In genomic region chr3:12891391-12891984, GRCh38 we compare ENCODE assay signal across 11 cellular contexts. TPM values are rescaled to one million over a fixed set of nuclear protein-coding genes. Genes with fewer than 3 reads are reported as not detected.
DNase-seq lines count a peak whose midpoint lies in the region; ATAC-seq, FAIRE-seq and TF ChIP-seq lines count a peak whose summit lies in the region.
"Had no signal": no experiment of that assay in that cellular context is flagged by ENCODE, and none has a peak within 500 bp of the region (broad histone marks: within the 10 kb centered on the region; RNA-seq: fewer than 3 reads in every experiment).

No MANE protein-coding gene starts in this region.

- H3K27ac Mint-ChIP-seq in MCF 10A (ENCODE audit: low read depth, unreplicated experiment) (no peak overlapping the region), astrocyte (ENCODE audit: unreplicated experiment) (peak overlapping the region; percentile 13)

- no peaks in the 10 kb centered on the region for H3K9me3 ChIP-seq in breast epithelium
- no peaks in the 10 kb centered on the region for H3K9me3 ChIP-seq in astrocyte (ENCODE audit: insufficient read depth, low read depth, low read length)
- H3K9me3 ChIP-seq in subcutaneous abdominal adipose tissue (ENCODE audit: control insufficient read depth in 5 of 5, low read length in 5 of 5): no peaks in the 10 kb centered on the region
- H3K9me3 ChIP-seq: SJSA1 had no signal

- DNase-seq in breast epithelium (ENCODE audit: low spot score in 2 of 2): no peak
- no peak for DNase-seq in MCF 10A (ENCODE audit: unreplicated experiment)
- DNase-seq in astrocyte (ENCODE audit: low read depth): no peak
- no peak for DNase-seq in left lobe of liver (ENCODE audit: low spot score)
- DNase-seq in stimulated activated CD4-positive, alpha-beta T cell treated with anti-CD3 and anti-CD28 coated beads, Interleukin-4, amount 100 ng/mL, for 24 hours: no peak

- H3K36me3 ChIP-seq in breast epithelium (no peaks in the 10 kb centered on the region), astrocyte (ENCODE audit: insufficient read depth, low read length) (no peaks in the 10 kb centered on the region), subcutaneous abdominal adipose tissue (ENCODE audit: control insufficient read depth in 5 of 5, insufficient read depth in 5 of 5, low read length in 5 of 5) (no peaks in the 10 kb centered on the region)
- H3K36me3 ChIP-seq: SJSA1 had no signal

- H3K4me1 ChIP-seq in breast epithelium (no peaks in the 10 kb centered on the region), astrocyte (ENCODE audit: insufficient read depth, low read length) (no peaks in the 10 kb centered on the region), subcutaneous abdominal adipose tissue (ENCODE audit: control insufficient read depth in 5 of 5, insufficient read depth in 5 of 5, low read length in 5 of 5) (peaks cover 8 to 35% (median 30%) of the 10 kb centered on the region in 5 donors)

- CTCF ChIA-PET in MCF 10A (lab: Yijun Ruan, JAX): interaction anchor here (0.5 to 3.0 kb wide), 30 partner anchors 9 to 1984 kb away, joined by 3 to 27 read pairs (median 4); partner anchors contain the start of gene RPL32

- ATAC-seq in left lobe of liver (peak; percentile 53), GM21360 (IDR thresholded peaks at IDR 0.05; ENCODE audit: unreplicated experiment) (no peak), HG03097 (IDR thresholded peaks at IDR 0.05; ENCODE audit: low FRiP score, unreplicated experiment) (no peak)

- POLR2A ChIA-PET in MCF 10A (lab: Yijun Ruan, JAX): interaction anchor here (0.6 to 2.1 kb wide), 5 partner anchors 23 to 337 kb away, joined by 3 to 9 read pairs (median 3); partner anchors contain the start of gene RAF1

- no peaks in the 10 kb centered on the region for H4K20me1 ChIP-seq in astrocyte (ENCODE audit: insufficient read depth, low read length)

- TF ChIP-seq POLR2A in breast epithelium (IDR thresholded peaks at IDR 0.05): no peak

- peaks cover 11% of the 10 kb centered on the region for H3K4me1 Mint-ChIP-seq in MCF 10A (ENCODE audit: insufficient read depth, unreplicated experiment)
- peaks cover 19% of the 10 kb centered on the region for H3K4me1 Mint-ChIP-seq in astrocyte (ENCODE audit: low read depth, unreplicated experiment)

- no TSS peak for BruUV-seq in MCF 10A (replicated peaks; lab: Mats Ljungman, UMichigan)

- no peaks in the 10 kb centered on the region for H3K9me3 Mint-ChIP-seq in MCF 10A (ENCODE audit: unreplicated experiment)
- H3K9me3 Mint-ChIP-seq in astrocyte (ENCODE audit: unreplicated experiment): no peaks in the 10 kb centered on the region

- H3K4me3 ChIP-seq in breast epithelium (peak overlapping the region in 2 of 3 donors; percentile 32 to 55), astrocyte (ENCODE audit: insufficient read depth, low read depth, low read length) (no peak overlapping the region), subcutaneous abdominal adipose tissue (ENCODE audit: low read depth in 1 of 5, low read length in 5 of 5) (peak overlapping the region; percentile 30 to 69 (median 36))
- H3K4me3 ChIP-seq: SJSA1, skin epidermis had no signal

- H3K79me2 ChIP-seq in astrocyte (ENCODE audit: insufficient read depth, low read length): no peaks in the 10 kb centered on the region

- H3K36me3 Mint-ChIP-seq in MCF 10A (ENCODE audit: insufficient read depth, unreplicated experiment) (no peaks in the 10 kb centered on the region), astrocyte (ENCODE audit: low read depth, unreplicated experiment) (no peaks in the 10 kb centered on the region)

- H3K4me2 ChIP-seq in astrocyte (ENCODE audit: low read length): peak overlapping the region; percentile 73

- FAIRE-seq in astrocyte (lab: Jason Lieb, UNC): no peak
- FAIRE-seq: frontal cortex had no signal

- no peak overlapping the region for H3K9ac ChIP-seq in astrocyte (ENCODE audit: low read length)
- H3K9ac ChIP-seq in subcutaneous abdominal adipose tissue (ENCODE audit: low read length in 5 of 5): peak overlapping the region in 2 of 5 donors; percentile 13 to 26

- H3K27ac ChIP-seq in breast epithelium (no peak overlapping the region), astrocyte (ENCODE audit: low read depth, low read length) (no peak overlapping the region), subcutaneous abdominal adipose tissue (ENCODE audit: low read depth, low read length) (no peak overlapping the region)
- H3K27ac ChIP-seq: SJSA1, skin epidermis had no signal

- TF ChIP-seq CTCF in breast epithelium (IDR thresholded peaks at IDR 0.05) (no peak), MCF 10A (IDR thresholded peaks at IDR 0.05; ENCODE audit: unreplicated experiment) (no peak), astrocyte (IDR thresholded peaks at IDR 0.05; ENCODE audit: insufficient read depth, low read depth, low read length) (no peak)

- intact Hi-C loops in breast epithelium (cut with DNase I; ENCODE audit: low total_unique reads) (no loop called here), MCF 10A (cut with micrococcal nuclease) (loop anchor here (5.0 kb wide), 1 partner anchor 184 kb away; no protein-coding TSS in a partner anchor)

- H3K27me3 Mint-ChIP-seq in MCF 10A (ENCODE audit: insufficient read depth, unreplicated experiment) (peaks cover 39% of the 10 kb centered on the region), astrocyte (ENCODE audit: low read depth, unreplicated experiment) (peaks cover 34% of the 10 kb centered on the region)

- no peak overlapping the region for H3K4me3 Mint-ChIP-seq in MCF 10A (ENCODE audit: unreplicated experiment)
- no peak overlapping the region for H3K4me3 Mint-ChIP-seq in astrocyte (ENCODE audit: unreplicated experiment)

- H2AFZ ChIP-seq in astrocyte (ENCODE audit: low read depth, low read length): peak overlapping the region; percentile 55

- H3K27me3 ChIP-seq in breast epithelium (peaks cover 0 to 3% of the 10 kb centered on the region in 2 donors), astrocyte (ENCODE audit: insufficient read depth, low read length) (peaks cover 20% of the 10 kb centered on the region), subcutaneous abdominal adipose tissue (ENCODE audit: control insufficient read depth in 5 of 5, insufficient read depth in 4 of 5, low read length in 5 of 5) (peaks cover 0 to 4% (median 3%) of the 10 kb centered on the region in 5 donors)

RNA-seq across cellular contexts. Expression of gene RPL32, which starts 50.1 kb away (rescaled TPM):
- 1,000 to 10,000 TPM in 1 of 3 donors, 100 to 1,000 TPM in 2; 945 to 1,485 (median 950) TPM for total RNA-seq in breast epithelium
- 2,288 and 2,498 TPM in 2 replicates for total RNA-seq in MCF 10A (2022)
- total RNA-seq in astrocyte: 1,349 and 1,479 TPM in 2 replicates
- 414 TPM for total RNA-seq in left lobe of liver
